Comparison of ENCODE assay signal across 2 cellular contexts in the genomic region with DNA sequence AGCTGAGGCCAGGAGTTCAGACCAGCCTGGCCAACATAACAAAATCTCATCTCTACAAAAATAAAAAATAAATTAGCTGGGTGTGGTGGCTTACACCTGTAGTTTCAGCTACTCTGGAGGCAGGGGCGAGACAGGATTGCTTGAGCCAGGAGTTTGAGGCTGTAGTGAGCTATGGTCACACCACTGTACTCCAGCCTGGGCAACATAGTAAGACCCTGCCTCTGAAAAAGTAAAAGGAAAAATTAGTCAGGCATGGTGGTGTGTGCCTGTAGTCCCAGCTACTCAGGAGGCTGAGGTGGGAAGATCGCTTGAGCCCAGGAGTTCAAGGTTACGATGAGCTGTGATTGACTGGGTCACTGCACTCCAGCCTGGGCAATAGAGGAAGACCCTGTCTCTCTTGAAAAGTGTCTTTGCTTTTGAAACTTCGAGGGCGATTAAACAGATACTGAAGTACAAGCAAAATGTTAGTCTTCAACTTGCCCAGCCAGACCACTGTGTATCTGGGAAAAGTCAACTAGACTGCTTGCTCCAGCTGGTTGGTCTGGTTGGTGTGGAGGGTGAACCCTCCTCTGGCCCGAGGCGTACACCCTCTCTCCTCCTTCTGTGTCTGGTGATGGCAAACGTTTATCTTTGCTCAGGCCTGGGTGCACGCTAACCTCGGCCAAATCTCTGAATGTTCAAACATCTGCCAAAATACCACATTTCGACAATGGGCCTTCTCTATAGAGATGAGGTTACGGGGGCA.
TF ChIP-seq lines count a peak whose summit lies in the region.

No MANE protein-coding gene starts in this region.

TF ChIP-seq in IMR-90, 13 proteins besides CTCF, POLR2A, EP300 and RAD21:
- TF ChIP-seq MAFK (IDR thresholded peaks at IDR 0.05; ENCODE audit: low read depth, low read length): no peak
- TF ChIP-seq RCOR1 (IDR thresholded peaks at IDR 0.05; ENCODE audit: insufficient replicate concordance, low read length): no peak
- TF ChIP-seq MXI1 (IDR thresholded peaks at IDR 0.05; ENCODE audit: borderline replicate concordance, low read depth, low read length): no peak
- TF ChIP-seq CEBPB (IDR thresholded peaks at IDR 0.05; ENCODE audit: low read depth, low read length): no peak

TF ChIP-seq in H1, 55 proteins besides CTCF, POLR2A, EP300 and RAD21:
- no peak for TF ChIP-seq TCF12 (IDR thresholded peaks at IDR 0.05; ENCODE audit: low read depth, low read length)
